ENCODE assay signal across 1 cellular context in the genomic region with DNA sequence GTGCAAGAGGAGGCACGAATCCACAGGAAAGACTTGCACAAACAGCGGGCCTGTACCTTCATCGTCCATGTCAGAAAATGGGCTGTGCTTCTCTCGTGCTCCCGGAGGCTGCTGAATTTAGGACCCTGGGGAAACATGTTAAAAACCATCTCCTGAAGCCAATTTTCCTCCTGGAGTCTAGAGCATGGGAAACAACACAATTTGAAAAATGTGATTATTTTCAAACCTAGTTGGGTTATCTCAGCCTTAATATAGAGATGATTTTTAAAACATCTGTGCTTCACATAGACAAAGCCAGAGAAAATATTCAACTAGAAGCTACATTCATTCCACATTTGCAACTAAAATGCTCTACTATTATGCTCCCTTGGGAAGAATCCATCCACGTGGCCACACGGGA.
TF ChIP-seq lines count a peak whose summit lies in the region.

No MANE protein-coding gene starts in this region.

TF ChIP-seq in GM23338, 12 proteins besides CTCF, POLR2A, EP300 and RAD21 (continued from another document):
- TF ChIP-seq, protein P1, sequence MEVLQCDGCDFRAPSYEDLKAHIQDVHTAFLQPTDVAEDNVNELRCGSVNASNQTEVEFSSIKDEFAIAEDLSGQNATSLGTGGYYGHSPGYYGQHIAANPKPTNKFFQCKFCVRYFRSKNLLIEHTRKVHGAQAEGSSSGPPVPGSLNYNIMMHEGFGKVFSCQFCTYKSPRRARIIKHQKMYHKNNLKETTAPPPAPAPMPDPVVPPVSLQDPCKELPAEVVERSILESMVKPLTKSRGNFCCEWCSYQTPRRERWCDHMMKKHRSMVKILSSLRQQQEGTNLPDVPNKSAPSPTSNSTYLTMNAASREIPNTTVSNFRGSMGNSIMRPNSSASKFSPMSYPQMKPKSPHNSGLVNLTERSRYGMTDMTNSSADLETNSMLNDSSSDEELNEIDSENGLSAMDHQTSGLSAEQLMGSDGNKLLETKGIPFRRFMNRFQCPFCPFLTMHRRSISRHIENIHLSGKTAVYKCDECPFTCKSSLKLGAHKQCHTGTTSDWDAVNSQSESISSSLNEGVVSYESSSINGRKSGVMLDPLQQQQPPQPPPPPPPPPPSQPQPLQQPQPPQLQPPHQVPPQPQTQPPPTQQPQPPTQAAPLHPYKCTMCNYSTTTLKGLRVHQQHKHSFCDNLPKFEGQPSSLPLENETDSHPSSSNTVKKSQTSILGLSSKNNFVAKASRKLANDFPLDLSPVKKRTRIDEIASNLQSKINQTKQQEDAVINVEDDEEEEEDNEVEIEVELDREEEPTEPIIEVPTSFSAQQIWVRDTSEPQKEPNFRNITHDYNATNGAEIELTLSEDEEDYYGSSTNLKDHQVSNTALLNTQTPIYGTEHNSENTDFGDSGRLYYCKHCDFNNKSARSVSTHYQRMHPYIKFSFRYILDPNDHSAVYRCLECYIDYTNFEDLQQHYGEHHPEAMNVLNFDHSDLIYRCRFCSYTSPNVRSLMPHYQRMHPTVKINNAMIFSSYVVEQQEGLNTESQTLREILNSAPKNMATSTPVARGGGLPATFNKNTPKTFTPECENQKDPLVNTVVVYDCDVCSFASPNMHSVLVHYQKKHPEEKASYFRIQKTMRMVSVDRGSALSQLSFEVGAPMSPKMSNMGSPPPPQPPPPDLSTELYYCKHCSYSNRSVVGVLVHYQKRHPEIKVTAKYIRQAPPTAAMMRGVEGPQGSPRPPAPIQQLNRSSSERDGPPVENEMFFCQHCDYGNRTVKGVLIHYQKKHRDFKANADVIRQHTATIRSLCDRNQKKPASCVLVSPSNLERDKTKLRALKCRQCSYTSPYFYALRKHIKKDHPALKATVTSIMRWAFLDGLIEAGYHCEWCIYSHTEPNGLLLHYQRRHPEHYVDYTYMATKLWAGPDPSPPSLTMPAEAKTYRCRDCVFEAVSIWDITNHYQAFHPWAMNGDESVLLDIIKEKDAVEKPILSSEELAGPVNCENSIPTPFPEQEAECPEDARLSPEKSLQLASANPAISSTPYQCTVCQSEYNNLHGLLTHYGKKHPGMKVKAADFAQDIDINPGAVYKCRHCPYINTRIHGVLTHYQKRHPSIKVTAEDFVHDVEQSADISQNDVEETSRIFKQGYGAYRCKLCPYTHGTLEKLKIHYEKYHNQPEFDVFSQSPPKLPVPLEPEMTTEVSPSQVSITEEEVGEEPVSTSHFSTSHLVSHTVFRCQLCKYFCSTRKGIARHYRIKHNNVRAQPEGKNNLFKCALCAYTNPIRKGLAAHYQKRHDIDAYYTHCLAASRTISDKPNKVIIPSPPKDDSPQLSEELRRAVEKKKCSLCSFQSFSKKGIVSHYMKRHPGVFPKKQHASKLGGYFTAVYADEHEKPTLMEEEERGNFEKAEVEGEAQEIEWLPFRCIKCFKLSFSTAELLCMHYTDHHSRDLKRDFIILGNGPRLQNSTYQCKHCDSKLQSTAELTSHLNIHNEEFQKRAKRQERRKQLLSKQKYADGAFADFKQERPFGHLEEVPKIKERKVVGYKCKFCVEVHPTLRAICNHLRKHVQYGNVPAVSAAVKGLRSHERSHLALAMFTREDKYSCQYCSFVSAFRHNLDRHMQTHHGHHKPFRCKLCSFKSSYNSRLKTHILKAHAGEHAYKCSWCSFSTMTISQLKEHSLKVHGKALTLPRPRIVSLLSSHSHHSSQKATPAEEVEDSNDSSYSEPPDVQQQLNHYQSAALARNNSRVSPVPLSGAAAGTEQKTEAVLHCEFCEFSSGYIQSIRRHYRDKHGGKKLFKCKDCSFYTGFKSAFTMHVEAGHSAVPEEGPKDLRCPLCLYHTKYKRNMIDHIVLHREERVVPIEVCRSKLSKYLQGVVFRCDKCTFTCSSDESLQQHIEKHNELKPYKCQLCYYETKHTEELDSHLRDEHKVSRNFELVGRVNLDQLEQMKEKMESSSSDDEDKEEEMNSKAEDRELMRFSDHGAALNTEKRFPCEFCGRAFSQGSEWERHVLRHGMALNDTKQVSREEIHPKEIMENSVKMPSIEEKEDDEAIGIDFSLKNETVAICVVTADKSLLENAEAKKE (CRISPR knock-in tag; IDR thresholded peaks at IDR 0.05): no peak
- TF ChIP-seq JUNB (IDR thresholded peaks at IDR 0.05; ENCODE audit: unreplicated experiment): no peak
- TF ChIP-seq, protein P2, sequence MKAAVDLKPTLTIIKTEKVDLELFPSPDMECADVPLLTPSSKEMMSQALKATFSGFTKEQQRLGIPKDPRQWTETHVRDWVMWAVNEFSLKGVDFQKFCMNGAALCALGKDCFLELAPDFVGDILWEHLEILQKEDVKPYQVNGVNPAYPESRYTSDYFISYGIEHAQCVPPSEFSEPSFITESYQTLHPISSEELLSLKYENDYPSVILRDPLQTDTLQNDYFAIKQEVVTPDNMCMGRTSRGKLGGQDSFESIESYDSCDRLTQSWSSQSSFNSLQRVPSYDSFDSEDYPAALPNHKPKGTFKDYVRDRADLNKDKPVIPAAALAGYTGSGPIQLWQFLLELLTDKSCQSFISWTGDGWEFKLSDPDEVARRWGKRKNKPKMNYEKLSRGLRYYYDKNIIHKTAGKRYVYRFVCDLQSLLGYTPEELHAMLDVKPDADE (IDR thresholded peaks at IDR 0.05): no peak
- TF ChIP-seq ZNF331 (CRISPR knock-in tag; IDR thresholded peaks at IDR 0.05; ENCODE audit: low read depth): no peak
- TF ChIP-seq NANOG (IDR thresholded peaks at IDR 0.05; ENCODE audit: borderline replicate concordance): no peak
